In genomic region chr14:22613091-22613695, GRCh38 we compare ENCODE assay signal across 13 cellular contexts. TPM values are rescaled to one million over a fixed set of nuclear protein-coding genes. Genes with fewer than 3 reads are reported as not detected.
DNase-seq lines count a peak whose midpoint lies in the region; ATAC-seq and TF ChIP-seq lines count a peak whose summit lies in the region.
"Had no signal": no experiment of that assay in that cellular context is flagged by ENCODE, and none has a peak within 500 bp of the region (broad histone marks: within the 10 kb centered on the region; RNA-seq: fewer than 3 reads in every experiment).

No MANE protein-coding gene starts in this region.

- no peaks in the 10 kb centered on the region for H3K27me3 Mint-ChIP-seq in MCF 10A (ENCODE audit: insufficient read depth, unreplicated experiment)
- H3K27me3 Mint-ChIP-seq in chondrocyte (ENCODE audit: low read depth): no peaks in the 10 kb centered on the region
- no peaks in the 10 kb centered on the region for H3K27me3 Mint-ChIP-seq in nephron (ENCODE audit: low read depth)

- TF ChIP-seq POLR2A in breast epithelium (IDR thresholded peaks at IDR 0.05): no peak

- H3K9me3 Mint-ChIP-seq in MCF 10A (ENCODE audit: unreplicated experiment) (no peaks in the 10 kb centered on the region), chondrocyte (ENCODE audit: low read depth) (peaks cover 2% of the 10 kb centered on the region), nephron (peaks cover 2% of the 10 kb centered on the region)

- POLR2A ChIA-PET in MCF 10A (lab: Yijun Ruan, JAX): interaction anchor here (0.6 to 2.2 kb wide), 5 partner anchors 13 to 396 kb away, joined by 3 to 14 read pairs (median 4); partner anchors contain the start of gene ABHD4

- ATAC-seq in aorta (ENCODE audit: low FRiP score) (no peak), HG02973 (IDR thresholded peaks at IDR 0.05; ENCODE audit: unreplicated experiment) (no peak)
- ATAC-seq: activated CD8-positive, alpha-beta memory T cell treated with anti-CD3 and anti-CD28 coated beads, Interleukin-2, amount 10 ng/mL, durations not matched to agents 7 days and 5 days had no signal

- H3K36me3 Mint-ChIP-seq in MCF 10A (ENCODE audit: insufficient read depth, unreplicated experiment) (peaks cover 37% of the 10 kb centered on the region), chondrocyte (ENCODE audit: low read depth) (peaks cover 25% of the 10 kb centered on the region), nephron (ENCODE audit: low read depth) (peaks cover 35% of the 10 kb centered on the region)

- H3K27me3 ChIP-seq in breast epithelium (no peaks in the 10 kb centered on the region), aorta (ENCODE audit: control insufficient read depth in 1 of 2, insufficient read depth in 2 of 2, low read length in 1 of 2) (no peaks in the 10 kb centered on the region)

- H3K9me3 ChIP-seq in breast epithelium (no peaks in the 10 kb centered on the region), aorta (ENCODE audit: control insufficient read depth, low read length) (no peaks in the 10 kb centered on the region)

- DNase-seq in MCF 10A (ENCODE audit: unreplicated experiment) (no peak), breast epithelium (ENCODE audit: low spot score in 2 of 2) (no peak), chondrocyte (ENCODE audit: low spot score) (no peak), aorta (no peak), HUDEP-2 (lab: John Stamatoyannopoulos, UW; ENCODE audit: unreplicated experiment in 76 of 76) (no peak)
- no peak for DNase-seq in activated naive CD4-positive, alpha-beta T cell treated with anti-CD3 and anti-CD28 coated beads, Interleukin-2, amount 50 U/mL, for 16 hours
- DNase-seq: activated CD8-positive, alpha-beta memory T cell treated with anti-CD3 and anti-CD28 coated beads, Interleukin-2, amount 10 ng/mL, durations not matched to agents 7 days and 5 days; cerebellar nuclear complex; stimulated activated naive CD4-positive, alpha-beta T cell treated with Interleukin-2 at 50 U/mL for 16 hours had no signal

- H3K27ac Mint-ChIP-seq in MCF 10A (ENCODE audit: low read depth, unreplicated experiment) (no peak overlapping the region), chondrocyte (ENCODE audit: unreplicated experiment) (peak overlapping the region; percentile 95), nephron (peak overlapping the region; percentile 69 to 95 (median 76))
- H3K27ac Mint-ChIP-seq: activated CD8-positive, alpha-beta memory T cell treated with anti-CD3 and anti-CD28 coated beads, Interleukin-2, amount 10 ng/mL, durations not matched to agents 7 days and 5 days had no signal

- H3K4me3 ChIP-seq in breast epithelium: no peak overlapping the region
- no peak overlapping the region for H3K4me3 ChIP-seq in aorta (ENCODE audit: low read length in 2 of 2)

- H3K4me1 ChIP-seq in breast epithelium: no peaks in the 10 kb centered on the region
- peaks cover 0 to 5% of the 10 kb centered on the region in 2 donors for H3K4me1 ChIP-seq in aorta (ENCODE audit: control insufficient read depth in 1 of 2, insufficient read depth in 2 of 2, low read length in 2 of 2)

- intact Hi-C loops in MCF 10A (cut with micrococcal nuclease): no loop called here
- intact Hi-C loops in breast epithelium (cut with DNase I; ENCODE audit: low total_unique reads): no loop called here
- intact Hi-C loops in aorta (cut with DNase I): no loop called here

- H3K36me3 ChIP-seq in breast epithelium: peaks cover 6% of the 10 kb centered on the region
- H3K36me3 ChIP-seq in aorta (ENCODE audit: control insufficient read depth in 1 of 2, insufficient read depth in 2 of 2, low read length in 1 of 2): peaks cover under 1 to 11% of the 10 kb centered on the region in 2 donors

- H3K4me1 Mint-ChIP-seq in MCF 10A (ENCODE audit: insufficient read depth, unreplicated experiment): peaks cover 20% of the 10 kb centered on the region
- peaks cover 49% of the 10 kb centered on the region for H3K4me1 Mint-ChIP-seq in chondrocyte (ENCODE audit: low read depth)
- peaks cover 16% of the 10 kb centered on the region for H3K4me1 Mint-ChIP-seq in nephron
- H3K4me1 Mint-ChIP-seq: activated CD8-positive, alpha-beta memory T cell treated with anti-CD3 and anti-CD28 coated beads, Interleukin-2, amount 10 ng/mL, durations not matched to agents 7 days and 5 days had no signal

- TF ChIP-seq CTCF in MCF 10A (IDR thresholded peaks at IDR 0.05; ENCODE audit: unreplicated experiment): peak; percentile 6
- no peak for TF ChIP-seq CTCF in breast epithelium (IDR thresholded peaks at IDR 0.05)
- peak; percentile 77 for TF ChIP-seq CTCF in chondrocyte (IDR thresholded peaks at IDR 0.05)
- TF ChIP-seq CTCF in nephron (IDR thresholded peaks at IDR 0.05; ENCODE audit: unreplicated experiment in 3 of 3): no peak

- CTCF ChIA-PET in MCF 10A (lab: Yijun Ruan, JAX): interaction anchor here (0.5 to 3.2 kb wide), 8 partner anchors 14 to 180 kb away, joined by 3 to 26 read pairs (median 4); partner anchors contain the start of genes ABHD4 and OR6J1

- H3K27ac ChIP-seq in breast epithelium (peak overlapping the region in 1 of 2 donors; percentile 36), aorta (ENCODE audit: low read depth in 1 of 2, low read length in 2 of 2) (peak overlapping the region; percentile 74 to 86)

- no TSS peak for BruUV-seq in MCF 10A (replicated peaks; lab: Mats Ljungman, UMichigan)

- WGBS in aorta, 2 donors: 58 to 67% methylated on average over 2 of the region's 2 CpGs

- H3K4me3 Mint-ChIP-seq in MCF 10A (ENCODE audit: unreplicated experiment): peak overlapping the region; percentile 34
- peak overlapping the region; percentile 10 for H3K4me3 Mint-ChIP-seq in chondrocyte (ENCODE audit: unreplicated experiment)
- peak overlapping the region in 1 of 3 experiments; percentile 5 for H3K4me3 Mint-ChIP-seq in nephron
- H3K4me3 Mint-ChIP-seq: activated CD8-positive, alpha-beta memory T cell treated with anti-CD3 and anti-CD28 coated beads, Interleukin-2, amount 10 ng/mL, durations not matched to agents 7 days and 5 days had no signal

RNA-seq across cellular contexts. Expression of gene ABHD4, which starts 15.1 kb away (rescaled TPM):
- total RNA-seq in MCF 10A (2022): 10.3 and 16.7 TPM in 2 replicates
- 10 to 100 TPM; 22.1 to 41.6 (median 25.2) TPM for total RNA-seq in breast epithelium
- total RNA-seq in chondrocyte: 52.1 to 89.9 TPM (median 88.0 TPM) in 3 replicates
- total RNA-seq in aorta: 10 to 100 TPM; 44.8 to 47.4 TPM
- polyA plus RNA-seq in aorta: 10 to 100 TPM; 20.3 to 41.6 TPM

RNA-seq across cellular contexts. Expression of gene DAD1, which starts 24.2 kb away (rescaled TPM):
- total RNA-seq in MCF 10A (2022) (166 and 210 TPM in 2 replicates), breast epithelium (100 to 1,000 TPM; 192 to 238 (median 202) TPM), chondrocyte (248 to 266 TPM (median 253 TPM) in 3 replicates), aorta (100 to 1,000 TPM; 143 to 149 TPM)
- 100 to 1,000 TPM; 240 to 309 TPM for polyA plus RNA-seq in aorta

RNA-seq across cellular contexts. Expression of gene OR6J1, which starts 31.0 kb away (rescaled TPM):
- total RNA-seq in MCF 10A (2022) (not detected in 2 replicates), breast epithelium (not detected), chondrocyte (not detected in 3 replicates), aorta (not detected)
- polyA plus RNA-seq in aorta: not detected
- total RNA-seq: activated CD8-positive, alpha-beta memory T cell treated with anti-CD3 and anti-CD28 coated beads, Interleukin-2, amount 10 ng/mL, durations not matched to agents 7 days and 5 days; mononuclear cell; T-helper 2 cell treated with Interferon-gamma antibody and Interleukin-4, amounts not matched to agents 100 ng/mL and 5 ng/mL, for 36 hours had no signal

Comparison
In these comparisons a context has a peak if more than half of its experiments do, and no peak if none do; other contexts are left out.
1. CTCF ChIP-seq: peak in MCF 10A (single experiment) and chondrocyte (single experiment); none in breast epithelium (0 of 3) and nephron (0 of 3).